1 cellular context compared by ENCODE assay signal in genomic region chr1:53140451-53140850, GRCh38.
A peak's percentile ranks its signal among the peaks of the same experiment; 100 is the strongest.
TF ChIP-seq lines count a peak whose summit lies in the region.

No MANE protein-coding gene starts in this region.

TF ChIP-seq in HepG2, 621 proteins besides CTCF, POLR2A, EP300 and RAD21:
- TF ChIP-seq ZNF629 (CRISPR knock-in tag; conservative IDR thresholded peaks at IDR 0.05) = peak; percentile 81
- TF ChIP-seq CHD4 (IDR thresholded peaks at IDR 0.05; ENCODE audit: borderline replicate concordance, low read length) = 0 out of 2 replicates have a peak, but pooled peaks have one; percentile 53
- no peak for TF ChIP-seq FOXP1 (IDR thresholded peaks at IDR 0.05)
- no peak for TF ChIP-seq FOXP1 (CRISPR knock-in tag; IDR thresholded peaks at IDR 0.05)
TF ChIP-seq in HepG2: peak in this region for 2.
